Comparison of ENCODE assay signal across 18 cellular contexts in the genomic region with DNA sequence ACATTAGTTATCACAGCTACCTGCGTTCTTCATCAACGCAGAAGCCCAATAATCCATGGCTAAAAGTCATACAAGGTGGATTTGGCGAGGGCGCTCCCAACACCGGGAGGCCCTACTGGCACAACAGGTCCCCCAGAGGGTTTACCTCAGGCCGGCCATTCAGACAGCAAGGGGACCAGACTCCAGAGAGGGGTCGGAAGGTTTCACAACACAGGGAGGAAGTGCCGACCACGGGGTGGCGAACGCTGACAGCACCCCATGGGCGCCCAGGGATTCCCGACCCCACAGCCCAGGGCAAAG.
A peak's percentile ranks its signal among the peaks of the same experiment; 100 is the strongest.
DNase-seq lines count a peak whose midpoint lies in the region; ATAC-seq and TF ChIP-seq lines count a peak whose summit lies in the region.
"Had no signal": no experiment of that assay in that cellular context is flagged by ENCODE, and none has a peak within 500 bp of the region (broad histone marks: within the 10 kb centered on the region; RNA-seq: fewer than 3 reads in every experiment).

No MANE protein-coding gene starts in this region.

- 92 to 98% methylated on average over 11 to 13 of the region's 13 CpGs for WGBS in endodermal cell (ENCODE audit: insufficient coverage in 1 of 2, insufficient read length in 1 of 2), 2 experiments

- TF ChIP-seq CTCF in endodermal cell (conservative IDR thresholded peaks at IDR 0.05), result no peak

- in situ Hi-C loops in G401 (cut with HindIII; ENCODE audit: low sequenced_read_pairs), result no loop called here

- H3K9me3 Mint-ChIP-seq in activated naive CD8-positive, alpha-beta T cell treated with anti-CD3 and anti-CD28 coated beads, Interleukin-2, amount 10 ng/mL, durations not matched to agents 7 days and 5 days, result peaks cover 13% of the 10 kb centered on the region
- H3K9me3 Mint-ChIP-seq in activated naive CD8-positive, alpha-beta T cell treated with anti-CD3 and anti-CD28 coated beads for 36 hours, result peaks cover 24% of the 10 kb centered on the region
- H3K9me3 Mint-ChIP-seq in endodermal cell, result peaks cover 77% of the 10 kb centered on the region

- H3K36me3 ChIP-seq in NT2/D1 (ENCODE audit: insufficient read depth, insufficient read length, low read length) (no peaks in the 10 kb centered on the region), endodermal cell (ENCODE audit: control insufficient read depth, insufficient read depth, low read length) (no peaks in the 10 kb centered on the region)
- H3K36me3 ChIP-seq: BE2C, HAP-1 had no signal

- no peaks in the 10 kb centered on the region for H3K4me1 ChIP-seq in NT2/D1 (ENCODE audit: insufficient read depth, insufficient read length)
- no peaks in the 10 kb centered on the region for H3K4me1 ChIP-seq in endodermal cell (ENCODE audit: control insufficient read depth, insufficient read depth, low read length)
- H3K4me1 ChIP-seq: BE2C, HAP-1 had no signal

- peaks cover 32% of the 10 kb centered on the region for H3K27me3 ChIP-seq in NT2/D1 (ENCODE audit: insufficient read depth, insufficient read length)
- no peaks in the 10 kb centered on the region for H3K27me3 ChIP-seq in endodermal cell (ENCODE audit: control insufficient read depth, insufficient read depth, low read length, poor library complexity, severe bottlenecking)
- H3K27me3 ChIP-seq: BE2C had no signal

- peak overlapping the region; percentile 30 for H3K4me3 Mint-ChIP-seq in activated naive CD8-positive, alpha-beta T cell treated with anti-CD3 and anti-CD28 coated beads, Interleukin-2, amount 10 ng/mL, durations not matched to agents 7 days and 5 days
- H3K4me3 Mint-ChIP-seq in activated naive CD8-positive, alpha-beta T cell treated with anti-CD3 and anti-CD28 coated beads for 36 hours, result no peak overlapping the region
- H3K4me3 Mint-ChIP-seq in endodermal cell, result no peak overlapping the region
- H3K4me3 Mint-ChIP-seq: CD4-positive, alpha-beta memory T cell had no signal

- no peak for DNase-seq in activated naive CD8-positive, alpha-beta T cell treated with anti-CD3 and anti-CD28 coated beads, Interleukin-2, amount 10 ng/mL, durations not matched to agents 7 days and 5 days
- no peak for DNase-seq in activated naive CD8-positive, alpha-beta T cell treated with anti-CD3 and anti-CD28 coated beads for 36 hours
- no peak for DNase-seq in NT2/D1 (ENCODE audit: low read depth, low spot score)
- DNase-seq in endodermal cell, result peak; percentile 23
- no peak for DNase-seq in dermis blood vessel endothelial cell
- DNase-seq in G401 (ENCODE audit: low spot score), result no peak
- DNase-seq: BE2C; CD4-positive, alpha-beta memory T cell; COR-L47; DMS153; DMS79 treated with DMSO at 0.1 percent for 48 hours; EL; GDM1; GOT3; IMR-90 had no signal

- H3K9ac ChIP-seq in NT2/D1 (ENCODE audit: insufficient read length, low read depth) (no peak overlapping the region), endodermal cell (ENCODE audit: extremely low read depth, low read length, poor library complexity, severe bottlenecking) (no peak overlapping the region)

- H3K36me3 Mint-ChIP-seq in activated naive CD8-positive, alpha-beta T cell treated with anti-CD3 and anti-CD28 coated beads, Interleukin-2, amount 10 ng/mL, durations not matched to agents 7 days and 5 days, result peaks cover 4% of the 10 kb centered on the region
- H3K36me3 Mint-ChIP-seq in activated naive CD8-positive, alpha-beta T cell treated with anti-CD3 and anti-CD28 coated beads for 36 hours, result peaks cover 3% of the 10 kb centered on the region
- peaks cover 3% of the 10 kb centered on the region for H3K36me3 Mint-ChIP-seq in endodermal cell (ENCODE audit: low read depth)

- no peak overlapping the region for H3K27ac ChIP-seq in endodermal cell (ENCODE audit: low read depth, low read length)
- H3K27ac ChIP-seq: C4-2B had no signal

- ATAC-seq in activated naive CD8-positive, alpha-beta T cell treated with anti-CD3 and anti-CD28 coated beads, Interleukin-2, amount 10 ng/mL, durations not matched to agents 7 days and 5 days (ENCODE audit: low read depth), result no peak
- no peak for ATAC-seq in GM21786 (IDR thresholded peaks at IDR 0.05; ENCODE audit: unreplicated experiment)

- H3K4me3 ChIP-seq in NT2/D1 (ENCODE audit: insufficient read length, low read depth) (peak overlapping the region; percentile 11), endodermal cell (ENCODE audit: low read length) (no peak overlapping the region)
- H3K4me3 ChIP-seq: HAP-1 had no signal

- POLR2A ChIA-PET in activated naive CD8-positive, alpha-beta T cell treated with anti-CD3 and anti-CD28 coated beads, Interleukin-2, amount 10 ng/mL, durations not matched to agents 7 days and 5 days (lab: Charles Lee), result no interaction called here

- no peak overlapping the region for H3K27ac Mint-ChIP-seq in activated naive CD8-positive, alpha-beta T cell treated with anti-CD3 and anti-CD28 coated beads, Interleukin-2, amount 10 ng/mL, durations not matched to agents 7 days and 5 days
- H3K27ac Mint-ChIP-seq in activated naive CD8-positive, alpha-beta T cell treated with anti-CD3 and anti-CD28 coated beads for 36 hours, result no peak overlapping the region
- H3K27ac Mint-ChIP-seq in endodermal cell, result no peak overlapping the region
- H3K27ac Mint-ChIP-seq: CD4-positive, alpha-beta memory T cell had no signal

- H3K9me3 ChIP-seq in NT2/D1 (ENCODE audit: insufficient read depth, low read length) (no peaks in the 10 kb centered on the region; the same call in 1 of the 2 replicates), endodermal cell (ENCODE audit: control insufficient read depth, low read length) (peaks cover 20% of the 10 kb centered on the region)
- H3K9me3 ChIP-seq: BE2C, HAP-1 had no signal

- no peaks in the 10 kb centered on the region for H3K27me3 Mint-ChIP-seq in activated naive CD8-positive, alpha-beta T cell treated with anti-CD3 and anti-CD28 coated beads, Interleukin-2, amount 10 ng/mL, durations not matched to agents 7 days and 5 days
- H3K27me3 Mint-ChIP-seq in activated naive CD8-positive, alpha-beta T cell treated with anti-CD3 and anti-CD28 coated beads for 36 hours, result peaks cover 12% of the 10 kb centered on the region
- no peaks in the 10 kb centered on the region for H3K27me3 Mint-ChIP-seq in endodermal cell (ENCODE audit: insufficient read depth)
- H3K27me3 Mint-ChIP-seq: CD4-positive, alpha-beta memory T cell had no signal

- H3K4me1 Mint-ChIP-seq in activated naive CD8-positive, alpha-beta T cell treated with anti-CD3 and anti-CD28 coated beads, Interleukin-2, amount 10 ng/mL, durations not matched to agents 7 days and 5 days, result no peaks in the 10 kb centered on the region
- no peaks in the 10 kb centered on the region for H3K4me1 Mint-ChIP-seq in activated naive CD8-positive, alpha-beta T cell treated with anti-CD3 and anti-CD28 coated beads for 36 hours
- no peaks in the 10 kb centered on the region for H3K4me1 Mint-ChIP-seq in endodermal cell
